ENCODE assay signal across 20 cellular contexts in genomic region chr12:87272846-87273245, GRCh38.
"Had no signal": no experiment of that assay in that cellular context is flagged by ENCODE, and none has a peak within 500 bp of the region (broad histone marks: within the 10 kb centered on the region; RNA-seq: fewer than 3 reads in every experiment).

No MANE protein-coding gene starts in this region.

- H3K79me2 ChIP-seq: parathyroid adenoma had no signal

- DNase-seq: cerebellar nuclear complex; effector CD8-positive, alpha-beta T cell; endodermal cell; head of caudate nucleus; naive B cell; right lobe of liver; stimulated activated CD4-positive, alpha-beta T cell treated with anti-CD3 and anti-CD28 coated beads, Interleukin-2, amount 100 ng/mL, for 24 hours; stimulated activated CD4-positive, alpha-beta T cell treated with anti-CD3 and anti-CD28 coated beads, Interleukin-4, amount 100 ng/mL, for 24 hours; stimulated activated naive CD4-positive, alpha-beta T cell treated with Interleukin-2 at 50 U/mL for 16 hours; stomach; substantia nigra; testis; tibial artery had no signal

- H3K27ac ChIP-seq: epithelial cell of prostate, neutrophil, parathyroid adenoma, right lobe of liver, stomach, testis, tibial artery had no signal

- H3K36me3 ChIP-seq: neutrophil, right lobe of liver, stomach, tibial artery had no signal

- ATAC-seq: esophagus mucosa; natural killer cell treated with Interleukin-12 subunit alpha and Interleukin-12 subunit beta and Interleukin-15 and Interleukin-18, amount 100 ng/mL, for 72 hours; right lobe of liver; stimulated activated effector memory CD8-positive, alpha-beta T cell treated with anti-CD3 and anti-CD28 coated beads, Interleukin-12 subunit alpha, Interleukin-12 subunit beta, amount 100 ng/mL, for 72 hours had no signal

- H3K9me3 ChIP-seq: neutrophil, right lobe of liver, stomach, testis, tibial artery had no signal

- H2AFZ ChIP-seq: parathyroid adenoma had no signal

- H3K4me3 ChIP-seq: lung, right lobe of liver, stomach, testis, tibial artery had no signal

- H3K9ac ChIP-seq: parathyroid adenoma had no signal

- H3K27me3 ChIP-seq: neutrophil, right lobe of liver, stomach, testis, tibial artery had no signal

- H3K4me1 ChIP-seq: parathyroid adenoma, right lobe of liver, stomach, tibial artery had no signal
